Comparison of ENCODE assay signal across 1 cellular context in the genomic region with DNA sequence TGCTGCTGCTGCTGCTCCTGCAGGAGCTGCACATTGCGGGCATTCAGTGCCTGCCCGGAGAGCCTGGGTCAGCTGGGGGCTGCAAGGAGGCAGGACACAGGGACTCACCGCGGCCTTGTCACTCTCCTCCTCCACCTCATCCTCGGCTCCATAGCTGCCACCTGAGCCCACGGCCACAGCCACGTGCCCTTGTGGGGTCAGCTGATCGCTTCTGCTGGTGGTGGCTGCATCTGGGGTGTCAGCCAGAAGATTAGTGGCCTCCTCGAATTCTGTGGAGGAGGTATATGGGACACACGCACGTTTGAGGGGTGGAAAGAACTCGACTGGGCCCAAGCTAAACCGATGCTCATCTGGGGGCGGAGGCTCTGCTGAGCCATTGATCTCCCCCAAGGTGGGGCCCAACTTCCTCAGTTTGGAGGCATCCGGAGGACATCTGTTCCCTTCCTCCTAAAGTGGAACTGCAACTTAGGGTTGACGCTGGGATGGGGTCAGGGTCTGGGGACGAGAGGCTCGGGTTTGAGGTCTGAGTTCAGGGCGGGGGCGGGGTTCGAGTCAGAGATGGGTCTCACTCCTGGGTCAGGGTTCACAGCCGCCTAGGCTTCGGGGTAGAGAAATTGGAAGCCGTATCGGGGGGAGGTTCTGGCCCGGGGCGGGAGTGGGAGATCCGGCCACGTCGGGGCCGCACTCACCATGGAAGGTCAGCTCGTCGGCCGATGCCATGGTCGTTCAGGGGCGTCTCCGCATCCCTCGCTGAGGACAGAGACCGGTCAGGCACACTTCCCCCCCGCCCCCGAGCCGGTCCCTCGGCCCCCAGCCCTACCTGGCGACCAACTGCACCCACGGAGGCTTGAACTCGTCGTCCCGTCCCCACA.
TF ChIP-seq lines count a peak whose summit lies in the region.

No MANE protein-coding gene starts in this region.

TF ChIP-seq in H1, 55 proteins besides CTCF, POLR2A, EP300 and RAD21:
- TF ChIP-seq TAF1 (IDR thresholded peaks at IDR 0.05; ENCODE audit: low read depth, low read length) (no peak), TBP (IDR thresholded peaks at IDR 0.05; ENCODE audit: low read depth, low read length) (no peak), SUZ12 (IDR thresholded peaks at IDR 0.05; ENCODE audit: low read length) (no peak), GABPA (IDR thresholded peaks at IDR 0.05; ENCODE audit: borderline replicate concordance, insufficient read depth, low read length) (no peak), SIX5 (IDR thresholded peaks at IDR 0.05; ENCODE audit: low read depth, low read length) (no peak), CEBPB (IDR thresholded peaks at IDR 0.05; ENCODE audit: low read depth, low read length) (no peak), USF2 (IDR thresholded peaks at IDR 0.05; ENCODE audit: low read length) (no peak), EZH2 (IDR thresholded peaks at IDR 0.05; ENCODE audit: low read depth, low read length, severe bottlenecking) (no peak)
